8 cellular contexts compared by ENCODE assay signal in the genomic region with DNA sequence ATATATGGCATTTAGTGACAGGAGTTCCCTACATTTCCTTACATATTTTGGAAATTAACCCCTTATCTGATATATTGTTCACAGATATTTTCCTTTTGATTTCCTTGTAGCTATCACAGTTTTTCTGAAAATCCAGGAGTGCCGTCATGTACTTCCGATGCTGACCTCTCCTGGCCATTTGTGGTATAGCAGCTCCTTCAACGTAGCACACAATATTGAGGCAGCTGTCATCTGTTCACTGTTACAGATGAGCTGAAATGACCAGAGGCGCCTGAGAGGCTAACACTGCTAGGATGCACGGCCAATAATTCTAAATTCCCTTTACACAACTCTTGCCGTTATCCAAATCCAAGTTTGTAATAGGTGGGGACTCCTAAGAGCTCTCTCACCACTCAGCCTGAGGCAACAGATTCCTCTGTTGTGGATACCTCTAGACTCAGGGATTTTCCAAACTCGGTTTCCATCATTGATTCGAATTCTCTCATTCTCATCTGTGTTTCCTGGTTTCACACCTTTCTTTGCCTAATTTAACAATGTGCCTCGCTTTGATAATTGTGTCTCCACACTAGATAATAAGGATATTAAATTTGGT. TPM values are rescaled to one million over a fixed set of nuclear protein-coding genes. Genes with fewer than 3 reads are reported as not detected.
A peak's percentile ranks its signal among the peaks of the same experiment; 100 is the strongest.
DNase-seq lines count a peak whose midpoint lies in the region; ATAC-seq and TF ChIP-seq lines count a peak whose summit lies in the region.

No MANE protein-coding gene starts in this region.

- no peaks in the 10 kb centered on the region for H3K27me3 Mint-ChIP-seq in Calu3 (ENCODE audit: unreplicated experiment)
- peaks cover 5% of the 10 kb centered on the region for H3K27me3 Mint-ChIP-seq in activated CD4-positive, alpha-beta memory T cell treated with anti-CD3 and anti-CD28 coated beads for 36 hours
- H3K27me3 Mint-ChIP-seq in effector memory CD8-positive, alpha-beta T cell, result peaks cover 10 to 15% of the 10 kb centered on the region in 2 donors

- peak; percentile 81 for TF ChIP-seq CTCF in Calu3 (IDR thresholded peaks at IDR 0.05; ENCODE audit: unreplicated experiment)

- CTCF ChIA-PET in Calu3 (lab: Charles Lee), result interaction anchor here (0.5 to 1.7 kb wide), 7 partner anchors 11 to 1622 kb away, joined by 3 to 7 read pairs (median 5); no protein-coding TSS in a partner anchor
- CTCF ChIA-PET in activated CD4-positive, alpha-beta memory T cell treated with anti-CD3 and anti-CD28 coated beads for 36 hours (lab: Charles Lee), result interaction anchor here (0.7 to 2.9 kb wide), 20 partner anchors 8 to 1779 kb away, joined by 3 to 34 read pairs (median 4); no protein-coding TSS in a partner anchor

- intact Hi-C loops in Calu3 (cut with micrococcal nuclease; ENCODE audit: unreplicated experiment), result loop anchor here (10.0 kb wide), 1 partner anchor 215 kb away; no protein-coding TSS in a partner anchor
- intact Hi-C loops in activated CD4-positive, alpha-beta memory T cell treated with anti-CD3 and anti-CD28 coated beads for 36 hours (cut with micrococcal nuclease), result loop anchor here (1.0 kb wide), 1 partner anchor 1622 kb away; no protein-coding TSS in a partner anchor

- POLR2A ChIA-PET in activated CD4-positive, alpha-beta memory T cell treated with anti-CD3 and anti-CD28 coated beads for 36 hours (lab: Charles Lee), result no interaction called here

- no peak overlapping the region for H3K27ac Mint-ChIP-seq in Calu3 (ENCODE audit: unreplicated experiment)
- no peak overlapping the region for H3K27ac Mint-ChIP-seq in activated CD4-positive, alpha-beta memory T cell treated with anti-CD3 and anti-CD28 coated beads for 36 hours
- no peak overlapping the region for H3K27ac Mint-ChIP-seq in effector memory CD8-positive, alpha-beta T cell

- H3K36me3 Mint-ChIP-seq in Calu3 (ENCODE audit: insufficient read depth, unreplicated experiment), result no peaks in the 10 kb centered on the region
- H3K36me3 Mint-ChIP-seq in activated CD4-positive, alpha-beta memory T cell treated with anti-CD3 and anti-CD28 coated beads for 36 hours, result no peaks in the 10 kb centered on the region
- H3K36me3 Mint-ChIP-seq in effector memory CD8-positive, alpha-beta T cell (ENCODE audit: insufficient read depth), result no peaks in the 10 kb centered on the region

- no peaks in the 10 kb centered on the region for H3K9me3 Mint-ChIP-seq in Calu3 (ENCODE audit: low read depth, unreplicated experiment)
- H3K9me3 Mint-ChIP-seq in activated CD4-positive, alpha-beta memory T cell treated with anti-CD3 and anti-CD28 coated beads for 36 hours, result no peaks in the 10 kb centered on the region
- H3K9me3 Mint-ChIP-seq in effector memory CD8-positive, alpha-beta T cell, result no peaks in the 10 kb centered on the region

- peak; percentile 80 for DNase-seq in Calu3
- peak; percentile 88 for DNase-seq in NCI-H69 (lab: John Stamatoyannopoulos, UW)
- DNase-seq in activated CD4-positive, alpha-beta memory T cell treated with anti-CD3 and anti-CD28 coated beads for 36 hours, result peak; percentile 70
- DNase-seq in effector memory CD8-positive, alpha-beta T cell, result peak; percentile 28 to 50 (median 33)
- DNase-seq in midbrain (lab: John Stamatoyannopoulos, UW), result peak; percentile 73
- peak; percentile 3 to 25 for DNase-seq in stimulated activated CD8-positive, alpha-beta memory T cell treated with anti-CD3 and anti-CD28 coated beads, Interleukin-7, amount 100 ng/mL, for 4 hours (ENCODE audit: low read depth in 2 of 2)

- H3K4me3 Mint-ChIP-seq in Calu3 (ENCODE audit: low read depth, unreplicated experiment), result no peak overlapping the region
- no peak overlapping the region for H3K4me3 Mint-ChIP-seq in activated CD4-positive, alpha-beta memory T cell treated with anti-CD3 and anti-CD28 coated beads for 36 hours
- no peak overlapping the region for H3K4me3 Mint-ChIP-seq in effector memory CD8-positive, alpha-beta T cell

- ATAC-seq in GM19467 (IDR thresholded peaks at IDR 0.05; ENCODE audit: unreplicated experiment), result peak; percentile 89
- ATAC-seq in HG03558 (IDR thresholded peaks at IDR 0.05; ENCODE audit: extremely low read depth, unreplicated experiment), result peak; percentile 66
- ATAC-seq in effector memory CD8-positive, alpha-beta T cell (replicated peaks), result peak; percentile 63

- BruUV-seq in Calu3 (replicated peaks; lab: Mats Ljungman, UMichigan), result no TSS peak

- peaks cover 8% of the 10 kb centered on the region for H3K4me1 Mint-ChIP-seq in Calu3 (ENCODE audit: low read depth, unreplicated experiment)
- no peaks in the 10 kb centered on the region for H3K4me1 Mint-ChIP-seq in activated CD4-positive, alpha-beta memory T cell treated with anti-CD3 and anti-CD28 coated beads for 36 hours (ENCODE audit: low read depth)
- no peaks in the 10 kb centered on the region for H3K4me1 Mint-ChIP-seq in effector memory CD8-positive, alpha-beta T cell (ENCODE audit: low read depth in 2 of 2)

RNA-seq across cellular contexts. Expression of gene MMUT, which starts 53.0 kb away (rescaled TPM):
- 17.8 and 19.6 TPM in 2 replicates for total RNA-seq in Calu3 (2022)
- 10 to 100 TPM; 16.9 to 18.1 TPM for total RNA-seq in activated CD4-positive, alpha-beta memory T cell treated with anti-CD3 and anti-CD28 coated beads for 36 hours

RNA-seq across cellular contexts. Expression of gene CENPQ, which starts 53.1 kb away (rescaled TPM):
- total RNA-seq in Calu3 (2022), result 16.4 and 18.8 TPM in 2 replicates
- total RNA-seq in activated CD4-positive, alpha-beta memory T cell treated with anti-CD3 and anti-CD28 coated beads for 36 hours, result 10 to 100 TPM; 20.5 to 21.4 TPM

Comparison
In these comparisons a context has a peak if more than half of its experiments do, and no peak if none do; other contexts are left out.
1. Peak in every context shown above with its lines: DNase-seq and ATAC-seq.
2. DNase-seq: peak in every context shown above with its lines; median percentile 88 in NCI-H69; 80 in Calu3; 73 in midbrain; 70 in activated CD4-positive, alpha-beta memory T cell treated with anti-CD3 and anti-CD28 coated beads for 36 hours; 33 in effector memory CD8-positive, alpha-beta T cell; 14 in stimulated activated CD8-positive, alpha-beta memory T cell treated with anti-CD3 and anti-CD28 coated beads, Interleukin-7, amount 100 ng/mL, for 4 hours.